In the genomic region with DNA sequence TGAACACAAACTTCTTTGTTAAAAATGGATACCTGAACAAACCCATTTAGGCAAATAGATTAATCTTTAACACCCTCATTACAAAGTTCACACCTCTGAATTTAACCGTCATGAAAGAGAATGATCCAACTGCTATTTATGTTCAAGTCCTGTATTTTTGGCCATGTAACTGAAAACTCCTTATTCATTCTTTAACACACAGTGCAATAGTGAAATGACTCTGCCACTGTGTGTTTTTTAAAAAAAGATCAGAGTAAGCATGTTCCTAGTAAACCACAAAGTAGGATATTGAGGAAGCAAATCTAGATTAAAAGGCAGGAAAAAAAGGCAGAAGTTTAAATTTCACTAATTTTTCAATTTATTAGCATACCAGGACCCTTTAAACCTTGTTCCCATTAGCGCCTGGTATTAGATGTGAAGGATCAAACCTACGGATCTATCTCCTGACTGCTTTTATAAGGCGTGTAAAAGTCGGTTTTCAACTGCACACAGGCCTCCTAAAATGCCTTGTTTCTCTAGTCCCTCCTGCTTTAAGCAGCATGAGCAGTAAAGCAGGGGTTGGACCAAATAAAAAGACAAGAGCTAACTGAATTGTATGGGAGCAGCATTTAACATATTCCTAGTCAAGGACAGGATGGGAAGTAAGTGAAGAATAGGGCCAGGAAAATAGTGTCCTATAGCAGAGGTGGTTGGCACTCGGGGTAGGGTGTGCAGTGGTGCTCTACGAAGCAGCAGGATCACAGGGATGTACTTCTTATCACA, we compare ENCODE assay signal across 1 cellular context.
TF ChIP-seq lines count a peak whose summit lies in the region.

No MANE protein-coding gene starts in this region.

TF ChIP-seq in liver, 16 proteins besides CTCF, POLR2A, EP300 and RAD21 (continued from another document):
- TF ChIP-seq, protein P1, sequence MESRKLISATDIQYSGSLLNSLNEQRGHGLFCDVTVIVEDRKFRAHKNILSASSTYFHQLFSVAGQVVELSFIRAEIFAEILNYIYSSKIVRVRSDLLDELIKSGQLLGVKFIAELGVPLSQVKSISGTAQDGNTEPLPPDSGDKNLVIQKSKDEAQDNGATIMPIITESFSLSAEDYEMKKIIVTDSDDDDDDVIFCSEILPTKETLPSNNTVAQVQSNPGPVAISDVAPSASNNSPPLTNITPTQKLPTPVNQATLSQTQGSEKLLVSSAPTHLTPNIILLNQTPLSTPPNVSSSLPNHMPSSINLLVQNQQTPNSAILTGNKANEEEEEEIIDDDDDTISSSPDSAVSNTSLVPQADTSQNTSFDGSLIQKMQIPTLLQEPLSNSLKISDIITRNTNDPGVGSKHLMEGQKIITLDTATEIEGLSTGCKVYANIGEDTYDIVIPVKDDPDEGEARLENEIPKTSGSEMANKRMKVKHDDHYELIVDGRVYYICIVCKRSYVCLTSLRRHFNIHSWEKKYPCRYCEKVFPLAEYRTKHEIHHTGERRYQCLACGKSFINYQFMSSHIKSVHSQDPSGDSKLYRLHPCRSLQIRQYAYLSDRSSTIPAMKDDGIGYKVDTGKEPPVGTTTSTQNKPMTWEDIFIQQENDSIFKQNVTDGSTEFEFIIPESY (IDR thresholded peaks at IDR 0.05) = no peak
TF ChIP-seq in liver: peak in this region for 1.
